In the genomic region with DNA sequence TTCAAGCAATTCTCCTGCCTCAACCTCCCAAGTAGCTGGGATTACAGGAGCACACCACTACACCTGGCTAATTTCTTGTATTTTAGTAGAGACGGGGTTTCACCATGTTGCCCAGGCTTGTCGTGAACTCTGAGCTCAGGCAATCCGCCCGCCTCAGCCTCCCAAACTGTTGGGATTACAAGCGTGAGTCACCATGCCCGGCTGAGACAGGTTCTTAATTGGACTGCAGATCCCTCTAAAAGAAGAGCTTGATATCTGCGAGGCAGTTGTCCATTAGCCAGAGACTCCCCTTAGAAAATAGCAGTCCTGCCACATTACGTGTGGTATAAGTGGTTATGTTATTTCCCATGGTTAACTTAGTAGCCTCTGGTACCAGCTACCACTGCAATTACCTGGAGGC, we compare ENCODE assay signal across 26 cellular contexts.
"Had no signal": no experiment of that assay in that cellular context is flagged by ENCODE, and none has a peak within 500 bp of the region (broad histone marks: within the 10 kb centered on the region; RNA-seq: fewer than 3 reads in every experiment).

No MANE protein-coding gene starts in this region.

- H3K4me3 Mint-ChIP-seq: natural killer cell; nephron; neural progenitor cell; stimulated activated effector memory CD8-positive, alpha-beta T cell treated with anti-CD3 and anti-CD28 coated beads, Interleukin-12 subunit alpha, Interleukin-12 subunit beta, amount 100 ng/mL, for 72 hours; stimulated activated naive B cell treated with anti-CD40 and anti-IgM and Interleukin-4, amounts not matched to agents 10 μg/mL and 1 μg/mL and 100 μg/mL, for 72 hours; stimulated activated naive CD8-positive, alpha-beta T cell treated with anti-CD3 and anti-CD28 coated beads, Interleukin-15, Interleukin-2, amounts not matched to agents 100 ng/mL and 50 ng/mL, for 24 hours had no signal

- H3K9me3 ChIP-seq: pancreas, prostate gland, right lobe of liver, thyroid gland, vagina had no signal

- H3K36me3 ChIP-seq: neural progenitor cell, pancreas, prostate gland, right lobe of liver, sigmoid colon, stomach, thoracic aorta, thyroid gland, tibial nerve, upper lobe of left lung, vagina had no signal

- H3K27ac Mint-ChIP-seq: natural killer cell; nephron; neural progenitor cell; stimulated activated effector memory CD8-positive, alpha-beta T cell treated with anti-CD3 and anti-CD28 coated beads, Interleukin-12 subunit alpha, Interleukin-12 subunit beta, amount 100 ng/mL, for 72 hours; stimulated activated naive B cell treated with anti-CD40 and anti-IgM and Interleukin-4, amounts not matched to agents 10 μg/mL and 1 μg/mL and 100 μg/mL, for 72 hours; stimulated activated naive CD8-positive, alpha-beta T cell treated with anti-CD3 and anti-CD28 coated beads, Interleukin-15, Interleukin-2, amounts not matched to agents 100 ng/mL and 50 ng/mL, for 24 hours had no signal

- H3K9ac ChIP-seq: neural progenitor cell had no signal

- H2AFZ ChIP-seq: neural progenitor cell had no signal

- H3K36me3 Mint-ChIP-seq: natural killer cell; neural progenitor cell; stimulated activated effector memory CD8-positive, alpha-beta T cell treated with anti-CD3 and anti-CD28 coated beads, Interleukin-12 subunit alpha, Interleukin-12 subunit beta, amount 100 ng/mL, for 72 hours; stimulated activated naive B cell treated with anti-CD40 and anti-IgM and Interleukin-4, amounts not matched to agents 10 μg/mL and 1 μg/mL and 100 μg/mL, for 72 hours had no signal

- DNase-seq: natural killer cell; occipital lobe; pancreas; retina; right cardiac atrium; right lobe of liver; sigmoid colon; small intestine; stimulated activated CD4-positive, alpha-beta T cell treated with anti-CD3 and anti-CD28 coated beads, Interleukin-15, amount 100 ng/mL, for 24 hours; stimulated activated CD4-positive, alpha-beta T cell treated with anti-CD3 and anti-CD28 coated beads, Interleukin-2, amount 100 ng/mL, for 24 hours; stimulated activated CD4-positive, alpha-beta T cell treated with anti-CD3 and anti-CD28 coated beads, Interleukin-2, amount 100 ng/mL, for 48 hours; stimulated activated CD4-positive, alpha-beta T cell treated with anti-CD3 and anti-CD28 coated beads, Interleukin-4, amount 100 ng/mL, for 24 hours; stimulated activated naive B cell treated with anti-CD40 and anti-IgM and Interleukin-4, amounts not matched to agents 10 μg/mL and 1 μg/mL and 100 μg/mL, for 72 hours; stimulated activated naive CD4-positive, alpha-beta T cell treated with Interleukin-2 at 50 U/mL for 16 hours; stomach; thyroid gland; trophoblast cell; upper lobe of left lung had no signal

- H3K4me1 Mint-ChIP-seq: natural killer cell; nephron; neural progenitor cell; stimulated activated effector memory CD8-positive, alpha-beta T cell treated with anti-CD3 and anti-CD28 coated beads, Interleukin-12 subunit alpha, Interleukin-12 subunit beta, amount 100 ng/mL, for 72 hours; stimulated activated naive B cell treated with anti-CD40 and anti-IgM and Interleukin-4, amounts not matched to agents 10 μg/mL and 1 μg/mL and 100 μg/mL, for 72 hours had no signal

- H3K27me3 ChIP-seq: neural progenitor cell, pancreas, right lobe of liver, sigmoid colon, stomach, thyroid gland, tibial nerve, upper lobe of left lung, vagina had no signal

- H3K4me1 ChIP-seq: neural progenitor cell, pancreas, prostate gland, right lobe of liver, sigmoid colon, stomach, thyroid gland, tibial nerve, upper lobe of left lung, vagina had no signal

- ATAC-seq: natural killer cell; pancreas; right cardiac atrium; right lobe of liver; stimulated activated effector memory CD8-positive, alpha-beta T cell treated with anti-CD3 and anti-CD28 coated beads, Interleukin-12 subunit alpha, Interleukin-12 subunit beta, amount 100 ng/mL, for 72 hours; stimulated activated naive B cell treated with anti-CD40 and anti-IgM and Interleukin-4, amounts not matched to agents 10 μg/mL and 1 μg/mL and 100 μg/mL, for 72 hours had no signal

- H3K4me2 ChIP-seq: neural progenitor cell had no signal

- H3K27me3 Mint-ChIP-seq: stimulated activated naive CD8-positive, alpha-beta T cell treated with anti-CD3 and anti-CD28 coated beads, Interleukin-15, Interleukin-2, amounts not matched to agents 100 ng/mL and 50 ng/mL, for 24 hours had no signal

- H3K4me3 ChIP-seq: neural progenitor cell, pancreas, prostate gland, right lobe of liver, sigmoid colon, stomach, thoracic aorta, thyroid gland, tibial nerve, upper lobe of left lung, vagina had no signal

- H3K27ac ChIP-seq: neural progenitor cell, pancreas, prostate gland, right lobe of liver, sigmoid colon, stomach, thoracic aorta, thyroid gland, tibial nerve, upper lobe of left lung, vagina had no signal
